ENCODE assay signal across 10 cellular contexts in the genomic region with DNA sequence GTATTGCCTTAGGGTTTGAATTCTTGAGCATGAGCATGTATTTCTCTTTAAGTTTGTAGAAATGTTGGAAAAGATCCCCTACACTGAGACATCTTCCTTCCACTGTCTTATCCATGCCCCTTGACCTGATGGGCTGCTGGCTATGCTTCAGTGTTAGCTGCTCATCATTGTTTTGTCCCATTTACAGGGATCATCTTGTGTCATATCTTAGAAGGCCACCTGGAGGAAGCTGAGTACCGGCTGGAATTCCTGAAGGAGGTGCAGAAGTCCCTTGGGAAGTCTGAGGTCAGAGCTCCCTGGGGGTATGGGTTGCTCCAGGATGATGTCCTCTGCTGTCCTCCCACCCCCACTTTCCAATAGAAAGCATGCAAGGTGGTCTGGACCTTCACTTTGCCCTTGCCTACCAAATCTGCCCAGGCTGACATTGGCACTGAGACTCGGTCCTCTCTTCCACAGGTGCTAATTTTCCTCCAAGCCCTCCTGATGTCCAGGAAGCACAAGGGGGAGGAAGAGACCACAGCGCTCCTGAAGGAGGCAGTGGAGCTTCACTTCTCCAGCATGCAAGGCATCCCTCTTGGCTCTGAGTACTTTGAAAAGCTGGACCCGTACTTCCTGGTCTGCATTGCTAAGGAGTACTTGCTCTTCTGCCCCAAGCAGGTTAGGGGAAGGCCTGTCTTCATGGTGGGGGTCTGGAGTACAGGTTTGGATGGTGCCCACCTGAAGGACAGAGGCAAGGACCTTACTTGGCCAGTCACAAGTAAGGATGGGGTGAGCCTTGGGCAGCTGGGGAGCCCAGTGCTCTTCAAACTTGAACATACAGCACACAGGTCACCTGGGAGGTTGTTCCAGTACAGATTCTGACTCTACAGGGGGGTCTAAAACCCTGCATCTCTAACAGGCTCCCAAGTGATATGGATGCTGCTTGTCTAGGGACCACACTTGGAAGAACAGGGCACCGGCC. TPM values are rescaled to one million over a fixed set of nuclear protein-coding genes. Genes with fewer than 3 reads are reported as not detected.
DNase-seq lines count a peak whose midpoint lies in the region; ATAC-seq and TF ChIP-seq lines count a peak whose summit lies in the region.
"Had no signal": no experiment of that assay in that cellular context is flagged by ENCODE, and none has a peak within 500 bp of the region (broad histone marks: within the 10 kb centered on the region; RNA-seq: fewer than 3 reads in every experiment).

No MANE protein-coding gene starts in this region.

- H3K4me3 ChIP-seq in urinary bladder (ENCODE audit: low read depth, low read length) = no peak overlapping the region

- intact Hi-C loops in MCF 10A (cut with micrococcal nuclease) = no loop called here
- intact Hi-C loops in natural killer cell (cut with micrococcal nuclease) = no loop called here

- DNase-seq in activated CD4-positive, CD25-positive, alpha-beta regulatory T cell treated with anti-CD3 and anti-CD28 coated beads, Interleukin-2, amount 50 U/mL, for 72 hours = peak; percentile 27
- DNase-seq in MCF 10A (ENCODE audit: unreplicated experiment) = peak; percentile 47
- DNase-seq in left kidney (ENCODE audit: low read depth, low spot score) = peak; percentile 48
- DNase-seq in NCI-H2171 treated with DMSO at 0.1 percent for 48 hours (lab: John Stamatoyannopoulos, UW) = no peak
- no peak for DNase-seq in natural killer cell
- DNase-seq: activated B cell treated with CpG ODN at 0.5 μM for 24 hours, naive B cell had no signal

- H3K4me1 Mint-ChIP-seq in MCF 10A (ENCODE audit: insufficient read depth, unreplicated experiment) (peaks cover 12% of the 10 kb centered on the region), natural killer cell (peaks cover 17 to 30% of the 10 kb centered on the region in 2 donors)

- 65% methylated on average over 5 of the region's 5 CpGs for WGBS in urinary bladder

- H3K36me3 Mint-ChIP-seq in MCF 10A (ENCODE audit: insufficient read depth, unreplicated experiment) = no peaks in the 10 kb centered on the region
- H3K36me3 Mint-ChIP-seq in natural killer cell = no peaks in the 10 kb centered on the region

- H3K4me3 Mint-ChIP-seq in MCF 10A (ENCODE audit: unreplicated experiment) (no peak overlapping the region), natural killer cell (no peak overlapping the region)
- H3K4me3 Mint-ChIP-seq: activated B cell treated with CpG ODN at 0.5 μM for 24 hours, naive B cell had no signal

- no peaks in the 10 kb centered on the region for H3K36me3 ChIP-seq in urinary bladder (ENCODE audit: insufficient read depth)

- H3K27ac Mint-ChIP-seq in MCF 10A (ENCODE audit: low read depth, unreplicated experiment) = no peak overlapping the region
- H3K27ac Mint-ChIP-seq in natural killer cell = no peak overlapping the region
- H3K27ac Mint-ChIP-seq: activated B cell treated with CpG ODN at 0.5 μM for 24 hours had no signal

- POLR2A ChIA-PET in MCF 10A (lab: Yijun Ruan, JAX) = interaction anchor here (0.6 to 2.0 kb wide), 5 partner anchors 16 to 163 kb away, joined by 3 to 10 read pairs (median 4); no protein-coding TSS in a partner anchor

- no peak for TF ChIP-seq CTCF in MCF 10A (IDR thresholded peaks at IDR 0.05; ENCODE audit: unreplicated experiment)
- no peak for TF ChIP-seq CTCF in natural killer cell (IDR thresholded peaks at IDR 0.05)

- H3K27me3 Mint-ChIP-seq in MCF 10A (ENCODE audit: insufficient read depth, unreplicated experiment) (no peaks in the 10 kb centered on the region), natural killer cell (ENCODE audit: low read depth in 2 of 2) (peaks cover 25 to 31% of the 10 kb centered on the region in 2 donors)
- H3K27me3 Mint-ChIP-seq: activated B cell treated with CpG ODN at 0.5 μM for 24 hours, naive B cell had no signal

- H3K27ac ChIP-seq in urinary bladder (ENCODE audit: low read depth) = peak overlapping the region; percentile 18

- CTCF ChIA-PET in MCF 10A (lab: Yijun Ruan, JAX) = interaction anchor here (0.7 to 9.5 kb wide), 15 partner anchors 9 to 164 kb away, joined by 3 to 187 read pairs (median 4); a partner anchor contains a TSS

- ATAC-seq in activated CD4-positive, CD25-positive, alpha-beta regulatory T cell treated with anti-CD3 and anti-CD28 coated beads, Interleukin-2, amount 50 U/mL, for 24 hours = no peak
- ATAC-seq in natural killer cell (no peak), GM21737 (IDR thresholded peaks at IDR 0.05; ENCODE audit: unreplicated experiment) (no peak)

- H3K4me1 ChIP-seq in urinary bladder (ENCODE audit: insufficient read depth) = no peaks in the 10 kb centered on the region

- no TSS peak for BruUV-seq in MCF 10A (replicated peaks; lab: Mats Ljungman, UMichigan)

- H3K9me3 Mint-ChIP-seq in MCF 10A (ENCODE audit: unreplicated experiment) (no peaks in the 10 kb centered on the region), natural killer cell (no peaks in the 10 kb centered on the region)
- H3K9me3 Mint-ChIP-seq: activated B cell treated with CpG ODN at 0.5 μM for 24 hours, naive B cell had no signal

RNA-seq across cellular contexts. Expression of a gene that starts 17.7 kb away (rescaled TPM):
- total RNA-seq in MCF 10A (2022) (2.1 and 5.4 TPM in 2 replicates), urinary bladder (4.3 TPM), natural killer cell (1 to 10 TPM; 2.1 to 3.9 (median 2.4) TPM)
- 3.3 TPM for polyA plus RNA-seq in urinary bladder

RNA-seq across cellular contexts. Expression of a gene that starts 17.7 kb away (rescaled TPM):
- total RNA-seq in MCF 10A (2022) = 34.4 and 40.7 TPM in 2 replicates
- total RNA-seq in urinary bladder = 28.2 TPM
- polyA plus RNA-seq in urinary bladder = 61.6 TPM
- 10 to 100 TPM; 20.2 to 21.3 (median 20.8) TPM for total RNA-seq in natural killer cell

RNA-seq across cellular contexts. Expression of a gene that starts 28.2 kb away (rescaled TPM):
- 11.9 and 14.3 TPM in 2 replicates for total RNA-seq in MCF 10A (2022)
- 13.7 TPM for total RNA-seq in urinary bladder
- polyA plus RNA-seq in urinary bladder = 90.2 TPM
- total RNA-seq in natural killer cell = 100 to 1,000 TPM; 208 to 300 (median 253) TPM

Comparison
In these comparisons a context has a peak if more than half of its experiments do, and no peak if none do; other contexts are left out.
1. DNase-seq: peak in activated CD4-positive, CD25-positive, alpha-beta regulatory T cell treated with anti-CD3 and anti-CD28 coated beads, Interleukin-2, amount 50 U/mL, for 72 hours (single experiment), MCF 10A (single experiment) and left kidney (single experiment); none in NCI-H2171 treated with DMSO at 0.1 percent for 48 hours (single experiment) and natural killer cell (single experiment).
2. RNA of a gene that starts 28.2 kb away (total RNA-seq): 208 to 300 TPM in natural killer cell; 11.9 to 14.3 TPM in MCF 10A and 13.7 TPM in urinary bladder (single experiment); every median in the first group is over 10 times any median in the second.